Comparison of ENCODE assay signal across 18 cellular contexts in the genomic region with DNA sequence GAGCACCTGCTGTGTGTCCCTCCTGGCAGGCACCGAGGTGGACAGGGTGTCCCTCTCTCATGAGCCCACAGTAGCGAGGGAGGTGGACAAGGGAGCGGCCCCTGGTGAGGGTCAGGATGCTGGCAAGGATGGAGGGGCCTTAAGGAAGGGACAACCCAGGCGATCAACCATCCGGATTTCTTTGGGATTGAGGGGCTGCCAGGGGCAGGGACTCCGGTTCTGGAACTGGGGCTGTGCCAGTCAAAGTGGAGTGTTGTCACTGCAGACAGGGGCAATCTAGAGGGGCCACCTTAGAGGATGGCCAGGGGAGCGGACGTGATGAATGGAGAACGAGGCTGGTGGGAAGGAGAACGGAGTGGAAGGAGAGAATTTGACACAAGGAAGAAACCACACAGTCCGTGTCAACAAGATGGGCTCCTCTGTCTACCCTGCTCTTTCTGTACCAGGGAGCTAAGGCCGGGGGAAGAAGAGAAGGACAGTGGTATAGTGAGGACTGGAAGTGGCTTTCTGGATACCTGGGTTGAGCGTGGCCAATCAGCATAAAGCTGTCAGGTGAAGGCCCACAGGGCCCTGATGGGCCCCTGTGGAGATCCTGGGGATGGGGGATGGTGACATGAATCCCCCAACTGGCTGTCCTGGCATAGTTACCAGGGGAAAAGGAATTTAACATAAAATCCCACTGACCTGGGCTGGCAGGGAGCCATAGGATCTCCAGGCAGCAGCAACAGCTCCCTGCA. TPM values are rescaled to one million over a fixed set of nuclear protein-coding genes. Genes with fewer than 3 reads are reported as not detected.
DNase-seq lines count a peak whose midpoint lies in the region; ATAC-seq and TF ChIP-seq lines count a peak whose summit lies in the region.
"Had no signal": no experiment of that assay in that cellular context is flagged by ENCODE, and none has a peak within 500 bp of the region (broad histone marks: within the 10 kb centered on the region; RNA-seq: fewer than 3 reads in every experiment).

No MANE protein-coding gene starts in this region.

- no peak for TF ChIP-seq CTCF in endodermal cell (conservative IDR thresholded peaks at IDR 0.05)
- no peak for TF ChIP-seq CTCF in nephron (IDR thresholded peaks at IDR 0.05; ENCODE audit: unreplicated experiment in 3 of 3)
- no peak for TF ChIP-seq CTCF in tibial artery (IDR thresholded peaks at IDR 0.05)

- no peak for DNase-seq in activated naive CD4-positive, alpha-beta T cell treated with anti-CD3 and anti-CD28 coated beads, Interleukin-2, amount 50 U/mL, for 72 hours (ENCODE audit: low spot score in 2 of 2)
- peak; percentile 59 for DNase-seq in endodermal cell
- DNase-seq in tibial artery: no peak
- no peak for DNase-seq in NCI-H2227 treated with DMSO at 0.1 percent for 48 hours (lab: John Stamatoyannopoulos, UW)
- no peak for DNase-seq in HT-29 (ENCODE audit: low spot score)
- DNase-seq: 8988T; activated CD8-positive, alpha-beta T cell treated with anti-CD3 and anti-CD28 coated beads for 36 hours; amygdala; NCI-H446 treated with DMSO at 0.1 percent for 48 hours had no signal

- H3K9ac ChIP-seq in endodermal cell (ENCODE audit: extremely low read depth, low read length, poor library complexity, severe bottlenecking): peak overlapping the region; percentile 34

- H3K4me1 ChIP-seq in endodermal cell (ENCODE audit: control insufficient read depth, insufficient read depth, low read length) (peaks cover 13% of the 10 kb centered on the region), tibial artery (peaks cover 0 to 33% (median 19%) of the 10 kb centered on the region in 4 donors)

- H3K36me3 Mint-ChIP-seq in activated naive CD4-positive, alpha-beta T cell treated with anti-CD3 and anti-CD28 coated beads, Interleukin-2, amount 50 U/mL, for 24 hours: no peaks in the 10 kb centered on the region
- H3K36me3 Mint-ChIP-seq in activated naive CD4-positive, alpha-beta T cell treated with anti-CD3 and anti-CD28 coated beads, Interleukin-2, amount 50 U/mL, for 72 hours: peaks cover 3% of the 10 kb centered on the region in 2 donors
- H3K36me3 Mint-ChIP-seq in endodermal cell (ENCODE audit: low read depth) (no peaks in the 10 kb centered on the region), nephron (ENCODE audit: low read depth) (no peaks in the 10 kb centered on the region)

- no peak overlapping the region for H3K4me3 ChIP-seq in endodermal cell (ENCODE audit: low read length)
- H3K4me3 ChIP-seq in tibial artery: no peak overlapping the region
- H3K4me3 ChIP-seq: SK-N-MC had no signal

- H3K4me3 Mint-ChIP-seq in activated naive CD4-positive, alpha-beta T cell treated with anti-CD3 and anti-CD28 coated beads, Interleukin-2, amount 50 U/mL, for 24 hours: peak overlapping the region; percentile 2
- H3K4me3 Mint-ChIP-seq in endodermal cell (no peak overlapping the region), nephron (peak overlapping the region; percentile 44 to 59 (median 45))
- H3K4me3 Mint-ChIP-seq: activated CD8-positive, alpha-beta T cell treated with anti-CD3 and anti-CD28 coated beads for 36 hours; activated T-helper 1 cell treated with anti-CD3 and anti-CD28 coated beads, Interleukin-12 subunit alpha, Interleukin-12 subunit beta, Interleukin-2, Interleukin-4 antibody, amounts not matched to agents 30 ng/mL and 10 ng/mL and 1 ng/mL, durations not matched to agents 14 hours and 24 hours and 36 hours had no signal

- H3K27ac ChIP-seq in endodermal cell (ENCODE audit: low read depth, low read length) (no peak overlapping the region), tibial artery (peak overlapping the region; percentile 49 to 67)
- H3K27ac ChIP-seq: C4-2B, HL-60, SK-N-MC had no signal

- H3K4me1 Mint-ChIP-seq in activated naive CD4-positive, alpha-beta T cell treated with anti-CD3 and anti-CD28 coated beads, Interleukin-2, amount 50 U/mL, for 24 hours: peaks cover 25% of the 10 kb centered on the region
- H3K4me1 Mint-ChIP-seq in endodermal cell: peaks cover 24% of the 10 kb centered on the region
- H3K4me1 Mint-ChIP-seq in nephron: peaks cover 51% of the 10 kb centered on the region

- ATAC-seq in activated naive CD4-positive, alpha-beta T cell treated with anti-CD3 and anti-CD28 coated beads, Interleukin-2, amount 50 U/mL, for 72 hours: no peak
- ATAC-seq in GM18873 (IDR thresholded peaks at IDR 0.05; ENCODE audit: low FRiP score, unreplicated experiment): no peak
- ATAC-seq: activated CD8-positive, alpha-beta T cell treated with anti-CD3 and anti-CD28 coated beads for 36 hours had no signal

- H3K36me3 ChIP-seq in endodermal cell (ENCODE audit: control insufficient read depth, insufficient read depth, low read length): no peaks in the 10 kb centered on the region
- no peaks in the 10 kb centered on the region for H3K36me3 ChIP-seq in tibial artery

- H3K27me3 Mint-ChIP-seq in activated naive CD4-positive, alpha-beta T cell treated with anti-CD3 and anti-CD28 coated beads, Interleukin-2, amount 50 U/mL, for 24 hours: no peaks in the 10 kb centered on the region
- H3K27me3 Mint-ChIP-seq in endodermal cell (ENCODE audit: insufficient read depth) (no peaks in the 10 kb centered on the region), nephron (ENCODE audit: low read depth) (no peaks in the 10 kb centered on the region)
- H3K27me3 Mint-ChIP-seq: activated CD8-positive, alpha-beta T cell treated with anti-CD3 and anti-CD28 coated beads for 36 hours had no signal

- no peaks in the 10 kb centered on the region for H3K9me3 Mint-ChIP-seq in activated naive CD4-positive, alpha-beta T cell treated with anti-CD3 and anti-CD28 coated beads, Interleukin-2, amount 50 U/mL, for 24 hours
- H3K9me3 Mint-ChIP-seq in activated naive CD4-positive, alpha-beta T cell treated with anti-CD3 and anti-CD28 coated beads, Interleukin-2, amount 50 U/mL, for 72 hours: no peaks in the 10 kb centered on the region
- H3K9me3 Mint-ChIP-seq in endodermal cell: no peaks in the 10 kb centered on the region
- no peaks in the 10 kb centered on the region for H3K9me3 Mint-ChIP-seq in nephron
- H3K9me3 Mint-ChIP-seq: activated CD8-positive, alpha-beta T cell treated with anti-CD3 and anti-CD28 coated beads for 36 hours; activated T-helper 1 cell treated with anti-CD3 and anti-CD28 coated beads, Interleukin-12 subunit alpha, Interleukin-12 subunit beta, Interleukin-2, Interleukin-4 antibody, amounts not matched to agents 30 ng/mL and 10 ng/mL and 1 ng/mL, durations not matched to agents 14 hours and 24 hours and 36 hours had no signal

- H3K9me3 ChIP-seq in endodermal cell (ENCODE audit: control insufficient read depth, low read length) (no peaks in the 10 kb centered on the region), tibial artery (no peaks in the 10 kb centered on the region)

- 87 to 89% methylated on average over 11 to 13 of the region's 13 CpGs for WGBS in endodermal cell (ENCODE audit: insufficient coverage in 1 of 2, insufficient read length in 1 of 2), 2 experiments

- H3K27ac Mint-ChIP-seq in activated naive CD4-positive, alpha-beta T cell treated with anti-CD3 and anti-CD28 coated beads, Interleukin-2, amount 50 U/mL, for 24 hours: no peak overlapping the region
- H3K27ac Mint-ChIP-seq in activated naive CD4-positive, alpha-beta T cell treated with anti-CD3 and anti-CD28 coated beads, Interleukin-2, amount 50 U/mL, for 72 hours: peak overlapping the region in 1 of 2 donors; percentile 29
- peak overlapping the region; percentile 83 for H3K27ac Mint-ChIP-seq in endodermal cell
- peak overlapping the region; percentile 76 to 86 (median 79) for H3K27ac Mint-ChIP-seq in nephron
- H3K27ac Mint-ChIP-seq: activated CD8-positive, alpha-beta T cell treated with anti-CD3 and anti-CD28 coated beads for 36 hours; activated T-helper 1 cell treated with anti-CD3 and anti-CD28 coated beads, Interleukin-12 subunit alpha, Interleukin-12 subunit beta, Interleukin-2, Interleukin-4 antibody, amounts not matched to agents 30 ng/mL and 10 ng/mL and 1 ng/mL, durations not matched to agents 14 hours and 24 hours and 36 hours had no signal

- H3K27me3 ChIP-seq in endodermal cell (ENCODE audit: control insufficient read depth, insufficient read depth, low read length, poor library complexity, severe bottlenecking): no peaks in the 10 kb centered on the region
- H3K27me3 ChIP-seq in tibial artery: no peaks in the 10 kb centered on the region

- intact Hi-C loops in tibial artery (cut with DNase I; ENCODE audit: low total_unique reads): no loop called here

RNA-seq across cellular contexts. Expression of gene WDR5, which starts 4.2 kb away (rescaled TPM):
- 10 to 100 TPM; 29.7 to 43.7 TPM for total RNA-seq in activated naive CD4-positive, alpha-beta T cell treated with anti-CD3 and anti-CD28 coated beads, Interleukin-2, amount 50 U/mL, for 72 hours
- total RNA-seq in endodermal cell: 10 to 100 TPM; 53.8 to 57.2 TPM
- 41.9 TPM for polyA plus RNA-seq in endodermal cell (2013, experiment 1 of 2)
- 36.8 TPM for polyA plus RNA-seq in endodermal cell (2013, experiment 2 of 2)
- 37.3 and 42.5 TPM in 2 replicates for total RNA-seq in HT-29 (2014; rRNA removed; shearing (Covaris generic))

RNA-seq across cellular contexts. Expression of gene RNU6ATAC, which starts 32.7 kb away (rescaled TPM):
- total RNA-seq in activated naive CD4-positive, alpha-beta T cell treated with anti-CD3 and anti-CD28 coated beads, Interleukin-2, amount 50 U/mL, for 72 hours: 10 to 100 TPM; 32.1 to 61.4 TPM
- total RNA-seq in endodermal cell: 100 to 1,000 TPM; 115 to 156 TPM
- 17,848 TPM for polyA plus RNA-seq in endodermal cell (2013, experiment 1 of 2)
- 19,941 TPM for polyA plus RNA-seq in endodermal cell (2013, experiment 2 of 2)
- total RNA-seq in HT-29 (2014; rRNA removed; shearing (Covaris generic)): not detected in 2 replicates
- total RNA-seq: LHCN-M2, renal cortical epithelial cell had no signal

Comparison
In these comparisons a context has a peak if more than half of its experiments do, and no peak if none do; other contexts are left out.
1. RNA of gene RNU6ATAC, which starts 32.7 kb away (total RNA-seq): 115 to 156 TPM in endodermal cell and 32.1 to 61.4 TPM in activated naive CD4-positive, alpha-beta T cell treated with anti-CD3 and anti-CD28 coated beads, Interleukin-2, amount 50 U/mL, for 72 hours; not detected in HT-29; every median in the first group is over 10 times any median in the second.